1 cellular context compared by ENCODE assay signal in the genomic region with DNA sequence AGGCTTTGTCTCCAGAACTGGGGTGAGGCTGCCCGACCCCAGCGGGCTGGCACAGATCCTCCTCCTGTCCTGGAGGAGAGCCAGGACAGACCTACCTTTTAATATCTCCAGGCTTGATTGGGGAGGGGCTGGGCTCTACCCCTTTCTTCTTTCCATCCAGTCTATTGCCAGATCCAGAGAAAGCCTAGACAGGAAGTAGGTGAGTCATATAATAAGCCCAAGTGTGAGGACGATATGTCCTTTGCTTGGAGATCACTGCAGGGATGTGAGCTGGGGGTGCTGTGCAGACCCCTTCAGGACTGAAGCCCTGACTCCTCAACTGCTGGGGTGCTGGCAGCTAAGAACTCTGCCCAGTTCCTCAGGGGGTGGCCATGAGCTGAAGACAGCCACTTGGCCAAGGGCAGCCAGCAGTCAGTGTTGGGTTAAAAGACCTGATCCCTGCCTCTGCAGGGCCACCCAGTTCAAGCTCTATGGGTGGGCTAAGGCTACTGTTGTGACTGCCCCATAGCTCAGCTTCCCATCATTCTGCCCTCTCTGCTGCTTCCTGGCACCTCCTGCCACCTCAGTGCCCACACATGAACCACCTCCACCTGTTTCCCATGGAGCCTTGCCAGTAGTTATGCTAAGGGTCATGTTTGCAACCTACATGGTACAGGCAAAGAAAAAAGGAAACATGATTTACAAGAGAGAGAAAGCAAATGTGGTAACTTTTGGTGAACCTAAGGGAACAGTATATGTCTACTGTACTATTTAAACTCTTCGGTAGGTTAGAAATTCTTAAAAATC.
TF ChIP-seq lines count a peak whose summit lies in the region.

No MANE protein-coding gene starts in this region.

TF ChIP-seq in GM23338, 12 proteins besides CTCF, POLR2A, EP300 and RAD21:
- no peak for TF ChIP-seq EZH2 (IDR thresholded peaks at IDR 0.05; ENCODE audit: low read depth, unreplicated experiment)
- no peak for TF ChIP-seq ZNF114 (CRISPR knock-in tag; IDR thresholded peaks at IDR 0.05)
